ENCODE assay signal across 15 cellular contexts in the genomic region with DNA sequence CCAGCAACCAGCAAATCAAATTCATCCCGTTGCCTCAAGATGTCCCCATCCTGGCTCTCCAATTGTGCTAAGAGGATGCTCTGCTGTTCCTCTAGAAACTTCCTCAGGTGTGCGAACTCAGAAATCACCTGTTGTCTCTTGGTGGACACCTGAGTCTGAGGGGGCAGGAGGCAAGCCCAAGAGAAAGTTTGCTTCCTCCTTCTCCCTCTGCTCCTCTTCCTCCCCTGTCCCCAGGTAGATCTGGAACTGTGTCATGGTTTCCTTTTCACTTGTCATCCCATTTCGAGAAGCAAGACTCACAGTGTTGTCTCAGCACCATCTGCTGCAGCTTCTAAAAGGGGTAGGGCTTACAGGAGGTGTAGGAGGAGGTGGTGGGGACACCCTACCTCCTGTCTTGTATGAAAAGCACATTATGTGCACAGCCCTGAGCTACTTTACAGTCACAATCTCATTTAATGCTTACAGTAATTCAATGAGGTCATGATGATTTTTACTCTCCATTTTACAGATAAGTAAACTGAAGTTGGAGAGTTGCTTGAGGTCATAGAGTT. TPM values are rescaled to one million over a fixed set of nuclear protein-coding genes. Genes with fewer than 3 reads are reported as not detected.
"Had no signal": no experiment of that assay in that cellular context is flagged by ENCODE, and none has a peak within 500 bp of the region (broad histone marks: within the 10 kb centered on the region; RNA-seq: fewer than 3 reads in every experiment).

No MANE protein-coding gene starts in this region.

- H3K4me3 Mint-ChIP-seq: activated naive CD8-positive, alpha-beta T cell; dendritic cell treated with granulocyte-macrophage colony-stimulating factor and Interleukin-4, amounts not matched to agents 40 ng/mL and 50 ng/mL, for 4 days; effector memory CD8-positive, alpha-beta T cell; neural progenitor cell had no signal

- H2AFZ ChIP-seq: hepatocyte, neural progenitor cell had no signal

- H3K36me3 Mint-ChIP-seq: activated naive CD8-positive, alpha-beta T cell; neural progenitor cell had no signal

- H3K4me1 Mint-ChIP-seq: neural progenitor cell had no signal

- ATAC-seq: effector memory CD8-positive, alpha-beta T cell had no signal

- H3K27ac Mint-ChIP-seq: activated naive CD8-positive, alpha-beta T cell; dendritic cell treated with granulocyte-macrophage colony-stimulating factor and Interleukin-4, amounts not matched to agents 40 ng/mL and 50 ng/mL, for 4 days; effector memory CD8-positive, alpha-beta T cell; neural progenitor cell had no signal

- H3K27me3 ChIP-seq: ovary, vagina had no signal

- H3K9me3 ChIP-seq: ovary, tibial artery, vagina had no signal

- H3K36me3 ChIP-seq: neural progenitor cell, ovary, tibial artery, vagina had no signal

- H3K79me2 ChIP-seq: hepatocyte had no signal

- H3K4me1 ChIP-seq: neural progenitor cell had no signal

- H3K9me3 Mint-ChIP-seq: dendritic cell treated with granulocyte-macrophage colony-stimulating factor and Interleukin-4, amounts not matched to agents 40 ng/mL and 50 ng/mL, for 4 days; effector memory CD8-positive, alpha-beta T cell; neural progenitor cell had no signal

- H3K27ac ChIP-seq: epithelial cell of prostate, hepatocyte, neural progenitor cell, ovary, tibial artery, vagina had no signal

- H3K4me2 ChIP-seq: hepatocyte, neural progenitor cell had no signal

- DNase-seq: cerebellar nuclear complex; effector memory CD8-positive, alpha-beta T cell; kidney glomerular epithelial cell; ovary; stimulated activated CD4-positive, alpha-beta T cell treated with anti-CD3 and anti-CD28 coated beads, Interleukin-12 subunit alpha, Interleukin-12 subunit beta, amount 100 ng/mL, for 4 hours; stimulated activated CD4-positive, alpha-beta T cell treated with anti-CD3 and anti-CD28 coated beads, Interleukin-4, amount 100 ng/mL, for 4 hours; tibial artery had no signal

- H3K4me3 ChIP-seq: hepatocyte, neural progenitor cell, ovary, tibial artery, vagina had no signal

- H3K9ac ChIP-seq: neural progenitor cell had no signal

RNA-seq across cellular contexts. Expression of gene TRIM10, which starts 2.5 kb away (rescaled TPM):
- total RNA-seq: vagina had no signal

RNA-seq across cellular contexts. Expression of gene TRIM15, which starts 4.8 kb away (rescaled TPM):
- total RNA-seq: vagina had no signal

RNA-seq across cellular contexts. Expression of gene TRIM40, which starts 22.6 kb away (rescaled TPM):
- total RNA-seq: lower leg skin; ovary; T-helper 2 cell treated with Interferon-gamma antibody and Interleukin-4, amounts not matched to agents 100 ng/mL and 5 ng/mL, for 36 hours; vagina had no signal

RNA-seq across cellular contexts. Expression of gene TRIM31, which starts 45.7 kb away (rescaled TPM):
- total RNA-seq: ovary; T-helper 2 cell treated with Interferon-gamma antibody and Interleukin-4, amounts not matched to agents 100 ng/mL and 5 ng/mL, for 36 hours; vagina had no signal
